Comparison of ENCODE assay signal across 14 cellular contexts in the genomic region with DNA sequence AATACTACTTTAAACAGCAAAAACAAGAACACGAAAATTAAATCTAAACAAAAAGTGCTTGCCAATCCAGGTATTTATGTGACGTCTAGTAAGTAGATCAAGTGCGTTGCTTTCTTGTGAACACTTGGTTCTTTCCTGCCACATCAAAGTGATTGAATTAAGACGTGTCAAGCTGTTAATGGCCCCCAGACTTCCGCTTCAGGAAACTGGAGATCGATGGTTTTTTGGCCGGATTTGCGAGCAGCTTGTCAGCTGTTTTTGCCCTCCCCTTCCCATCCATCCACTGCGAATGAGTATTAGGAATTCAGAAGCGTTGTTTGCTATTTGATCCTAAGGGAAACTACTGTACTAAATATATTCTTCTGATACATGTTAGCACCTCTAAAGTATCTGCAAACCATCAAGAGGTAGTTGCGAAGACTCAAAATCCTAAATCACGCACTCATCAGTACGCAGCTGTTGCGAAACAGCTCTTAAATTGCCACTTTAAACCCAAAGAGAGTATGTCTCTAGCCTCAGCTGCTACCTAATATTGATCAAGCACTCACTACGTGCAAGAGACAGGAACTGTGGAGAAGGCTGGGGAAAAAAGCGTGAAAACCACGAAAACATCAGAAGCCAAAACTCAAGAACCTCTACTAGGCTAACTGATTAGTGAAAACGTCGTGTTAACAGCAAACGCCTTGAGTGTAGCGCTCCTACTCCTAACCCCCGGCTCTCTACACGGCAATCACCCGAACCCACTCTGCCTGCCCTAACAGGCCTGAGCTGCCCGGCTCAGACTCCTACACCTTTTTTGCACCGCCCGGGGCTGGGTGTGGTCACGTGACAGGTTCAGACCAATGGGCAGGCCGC. TPM values are rescaled to one million over a fixed set of nuclear protein-coding genes. Genes with fewer than 3 reads are reported as not detected.
DNase-seq lines count a peak whose midpoint lies in the region; ATAC-seq, FAIRE-seq and TF ChIP-seq lines count a peak whose summit lies in the region.
"Had no signal": no experiment of that assay in that cellular context is flagged by ENCODE, and none has a peak within 500 bp of the region (broad histone marks: within the 10 kb centered on the region; RNA-seq: fewer than 3 reads in every experiment).

No MANE protein-coding gene starts in this region.

- H3K27me3 Mint-ChIP-seq in WTC11 (ENCODE audit: low read depth) (no peaks in the 10 kb centered on the region), chondrocyte (ENCODE audit: low read depth) (no peaks in the 10 kb centered on the region)
- H3K27me3 Mint-ChIP-seq: type B pancreatic cell had no signal

- H3K27ac Mint-ChIP-seq in WTC11 (no peak overlapping the region), chondrocyte (ENCODE audit: unreplicated experiment) (no peak overlapping the region)
- H3K27ac Mint-ChIP-seq: brain, HFFc6, type B pancreatic cell had no signal

- intact Hi-C loops in testis (cut with DNase I; ENCODE audit: low total_unique reads) = no loop called here

- FAIRE-seq in RCC 7860 (lab: Jason Lieb, UNC) = no peak

- H3K36me3 Mint-ChIP-seq in WTC11 (no peaks in the 10 kb centered on the region), chondrocyte (ENCODE audit: low read depth) (no peaks in the 10 kb centered on the region)
- H3K36me3 Mint-ChIP-seq: brain, type B pancreatic cell had no signal

- H3K4me1 Mint-ChIP-seq in WTC11 = peaks cover 11% of the 10 kb centered on the region
- H3K4me1 Mint-ChIP-seq in chondrocyte (ENCODE audit: low read depth) = no peaks in the 10 kb centered on the region
- H3K4me1 Mint-ChIP-seq: brain had no signal

- H3K36me3 ChIP-seq in testis (ENCODE audit: low read depth, missing control alignments) = no peaks in the 10 kb centered on the region

- H3K4me1 ChIP-seq in testis = no peaks in the 10 kb centered on the region

- CTCF ChIA-PET in WTC11 (lab: Charles Lee) = interaction anchor here (1.1 kb wide), 1 partner anchor 49 kb away, joined by 3 read pairs; no protein-coding TSS in a partner anchor

- ATAC-seq in WTC11 (peak; percentile 41), HG03565 (IDR thresholded peaks at IDR 0.05; ENCODE audit: unreplicated experiment) (no peak)

- H3K9me3 Mint-ChIP-seq in WTC11 (peaks cover 6% of the 10 kb centered on the region), chondrocyte (ENCODE audit: low read depth) (no peaks in the 10 kb centered on the region)
- H3K9me3 Mint-ChIP-seq: HFFc6, type B pancreatic cell had no signal

- POLR2A ChIA-PET in WTC11 (lab: Charles Lee) = interaction anchor here (0.5 kb wide), 1 partner anchor 324 kb away, joined by 3 read pairs; no protein-coding TSS in a partner anchor

- peak; percentile 7 for DNase-seq in stimulated activated CD4-positive, alpha-beta T cell treated with anti-CD3 and anti-CD28 coated beads, Interleukin-1b, Interleukin-23, amount 100 ng/mL, for 48 hours
- no peak for DNase-seq in stimulated activated CD4-positive, alpha-beta T cell treated with anti-CD3 and anti-CD28 coated beads, Interleukin-2, amount 100 ng/mL, for 48 hours
- DNase-seq in WTC11 (ENCODE audit: low spot score) (no peak), chondrocyte (ENCODE audit: low spot score) (peak; percentile 91), testis (peak; percentile 84), RCC 7860 (ENCODE audit: low spot score) (no peak), HUDEP-2 (lab: John Stamatoyannopoulos, UW; ENCODE audit: unreplicated experiment in 76 of 76) (no peak)
- DNase-seq: HFFc6, NCI-H1092 had no signal

- H3K27me3 ChIP-seq in testis = no peaks in the 10 kb centered on the region

- WGBS in testis, 2 donors = 58 to 64% methylated on average over 26 to 29 of the region's 29 CpGs

- H3K4me3 Mint-ChIP-seq in WTC11 (no peak overlapping the region), chondrocyte (ENCODE audit: unreplicated experiment) (no peak overlapping the region)
- H3K4me3 Mint-ChIP-seq: brain, HFFc6, type B pancreatic cell had no signal

- H3K27ac ChIP-seq in testis = peak overlapping the region in 1 of 2 donors; percentile 14
- H3K27ac ChIP-seq: VCaP had no signal

- H3K4me3 ChIP-seq in testis = peak overlapping the region; percentile 45 to 46

- TF ChIP-seq CTCF in WTC11 (IDR thresholded peaks at IDR 0.05) (no peak), chondrocyte (IDR thresholded peaks at IDR 0.05) (no peak), testis (IDR thresholded peaks at IDR 0.05) (no peak)

- no peak for TF ChIP-seq POLR2A in testis (IDR thresholded peaks at IDR 0.05)

- H3K9me3 ChIP-seq in testis = no peaks in the 10 kb centered on the region

TF ChIP-seq in WTC11, 78 proteins besides CTCF, POLR2A, EP300 and RAD21:
- no peak for TF ChIP-seq IRF2 (CRISPR knock-in tag; IDR thresholded peaks at IDR 0.05; ENCODE audit: borderline replicate concordance, low read depth)
- TF ChIP-seq ZNF263 (CRISPR knock-in tag; IDR thresholded peaks at IDR 0.05; ENCODE audit: low read depth) = no peak
- peak; percentile 64 for TF ChIP-seq USF2 (CRISPR knock-in tag; IDR thresholded peaks at IDR 0.05)
- TF ChIP-seq, protein P1, sequence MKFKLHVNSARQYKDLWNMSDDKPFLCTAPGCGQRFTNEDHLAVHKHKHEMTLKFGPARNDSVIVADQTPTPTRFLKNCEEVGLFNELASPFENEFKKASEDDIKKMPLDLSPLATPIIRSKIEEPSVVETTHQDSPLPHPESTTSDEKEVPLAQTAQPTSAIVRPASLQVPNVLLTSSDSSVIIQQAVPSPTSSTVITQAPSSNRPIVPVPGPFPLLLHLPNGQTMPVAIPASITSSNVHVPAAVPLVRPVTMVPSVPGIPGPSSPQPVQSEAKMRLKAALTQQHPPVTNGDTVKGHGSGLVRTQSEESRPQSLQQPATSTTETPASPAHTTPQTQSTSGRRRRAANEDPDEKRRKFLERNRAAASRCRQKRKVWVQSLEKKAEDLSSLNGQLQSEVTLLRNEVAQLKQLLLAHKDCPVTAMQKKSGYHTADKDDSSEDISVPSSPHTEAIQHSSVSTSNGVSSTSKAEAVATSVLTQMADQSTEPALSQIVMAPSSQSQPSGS (CRISPR knock-in tag; IDR thresholded peaks at IDR 0.05; ENCODE audit: borderline replicate concordance, low read depth) = no peak
- no peak for TF ChIP-seq ELF4 (CRISPR knock-in tag; IDR thresholded peaks at IDR 0.05; ENCODE audit: low read depth)
- TF ChIP-seq, protein P2, sequence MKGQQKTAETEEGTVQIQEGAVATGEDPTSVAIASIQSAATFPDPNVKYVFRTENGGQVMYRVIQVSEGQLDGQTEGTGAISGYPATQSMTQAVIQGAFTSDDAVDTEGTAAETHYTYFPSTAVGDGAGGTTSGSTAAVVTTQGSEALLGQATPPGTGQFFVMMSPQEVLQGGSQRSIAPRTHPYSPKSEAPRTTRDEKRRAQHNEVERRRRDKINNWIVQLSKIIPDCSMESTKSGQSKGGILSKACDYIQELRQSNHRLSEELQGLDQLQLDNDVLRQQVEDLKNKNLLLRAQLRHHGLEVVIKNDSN (CRISPR knock-in tag; IDR thresholded peaks at IDR 0.05) = 0 out of 2 replicates have a peak, but pooled peaks have one; percentile 41
- TF ChIP-seq, protein P3, sequence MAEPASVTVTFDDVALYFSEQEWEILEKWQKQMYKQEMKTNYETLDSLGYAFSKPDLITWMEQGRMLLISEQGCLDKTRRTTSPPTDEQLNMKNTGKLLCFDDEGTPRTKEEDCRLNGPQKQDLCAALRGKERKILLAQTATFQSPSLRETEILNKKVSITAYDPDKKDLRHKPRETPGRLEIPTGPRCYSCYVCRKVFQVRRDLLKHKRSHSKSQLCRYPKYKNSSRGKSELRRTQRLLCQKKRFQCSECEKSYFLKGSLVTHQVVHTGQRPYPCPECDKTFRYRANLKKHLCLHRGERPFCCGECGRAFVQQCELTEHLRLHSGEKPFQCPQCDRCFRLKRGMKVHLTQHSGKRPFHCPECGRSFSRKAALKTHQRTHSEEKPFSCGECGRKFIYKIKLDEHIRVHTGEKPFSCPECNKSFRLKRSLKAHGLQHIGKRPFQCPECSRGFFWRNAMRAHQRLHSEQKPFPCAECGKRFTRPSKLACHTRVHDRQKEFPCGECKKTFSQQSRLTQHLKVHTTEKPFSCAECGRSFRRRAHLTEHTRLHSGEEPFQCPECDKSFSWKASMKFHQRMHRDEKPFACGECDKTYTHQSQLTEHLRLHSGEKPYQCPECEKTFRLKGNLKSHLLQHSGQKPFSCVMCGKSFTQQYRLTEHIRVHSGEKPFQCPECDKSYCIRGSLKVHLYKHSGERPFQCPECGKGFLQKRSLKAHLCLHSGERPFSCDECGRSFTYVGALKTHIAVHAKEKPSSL (CRISPR knock-in tag; conservative IDR thresholded peaks at IDR 0.05) = no peak
TF ChIP-seq in WTC11: peak in this region for 2.

RNA-seq across cellular contexts. Expression of gene BRDT, which starts 0.5 kb away (rescaled TPM):
- 0.13 to 0.21 TPM (median 0.18 TPM) in 3 replicates for total RNA-seq in WTC11 (2021)
- not detected in 3 replicates for total RNA-seq in chondrocyte
- total RNA-seq in testis = 100 to 1,000 TPM in 1 of 2 donors, 10 to 100 TPM in 1; 70.8 to 141 TPM
- 97.4 TPM for polyA plus RNA-seq in testis (ENCODE audit: insufficient read depth, low read depth, low replicate concordance)
- total RNA-seq: HFFc6 had no signal
- polyA plus RNA-seq: esophagus had no signal

Comparison
In these comparisons a context has a peak if more than half of its experiments do, and no peak if none do; other contexts are left out.
1. DNase-seq: peak in stimulated activated CD4-positive, alpha-beta T cell treated with anti-CD3 and anti-CD28 coated beads, Interleukin-1b, Interleukin-23, amount 100 ng/mL, for 48 hours (single experiment), chondrocyte (single experiment) and testis (single experiment); none in stimulated activated CD4-positive, alpha-beta T cell treated with anti-CD3 and anti-CD28 coated beads, Interleukin-2, amount 100 ng/mL, for 48 hours (0 of 2), WTC11 (single experiment), RCC 7860 (single experiment) and HUDEP-2 (0 of 76).
2. RNA of gene BRDT, which starts 0.5 kb away (total RNA-seq): 70.8 to 141 TPM in testis; 0.13 to 0.21 TPM in WTC11 and not detected in chondrocyte; every median in the first group is over 10 times any median in the second.